Comparison of ENCODE assay signal across 8 cellular contexts in the genomic region with DNA sequence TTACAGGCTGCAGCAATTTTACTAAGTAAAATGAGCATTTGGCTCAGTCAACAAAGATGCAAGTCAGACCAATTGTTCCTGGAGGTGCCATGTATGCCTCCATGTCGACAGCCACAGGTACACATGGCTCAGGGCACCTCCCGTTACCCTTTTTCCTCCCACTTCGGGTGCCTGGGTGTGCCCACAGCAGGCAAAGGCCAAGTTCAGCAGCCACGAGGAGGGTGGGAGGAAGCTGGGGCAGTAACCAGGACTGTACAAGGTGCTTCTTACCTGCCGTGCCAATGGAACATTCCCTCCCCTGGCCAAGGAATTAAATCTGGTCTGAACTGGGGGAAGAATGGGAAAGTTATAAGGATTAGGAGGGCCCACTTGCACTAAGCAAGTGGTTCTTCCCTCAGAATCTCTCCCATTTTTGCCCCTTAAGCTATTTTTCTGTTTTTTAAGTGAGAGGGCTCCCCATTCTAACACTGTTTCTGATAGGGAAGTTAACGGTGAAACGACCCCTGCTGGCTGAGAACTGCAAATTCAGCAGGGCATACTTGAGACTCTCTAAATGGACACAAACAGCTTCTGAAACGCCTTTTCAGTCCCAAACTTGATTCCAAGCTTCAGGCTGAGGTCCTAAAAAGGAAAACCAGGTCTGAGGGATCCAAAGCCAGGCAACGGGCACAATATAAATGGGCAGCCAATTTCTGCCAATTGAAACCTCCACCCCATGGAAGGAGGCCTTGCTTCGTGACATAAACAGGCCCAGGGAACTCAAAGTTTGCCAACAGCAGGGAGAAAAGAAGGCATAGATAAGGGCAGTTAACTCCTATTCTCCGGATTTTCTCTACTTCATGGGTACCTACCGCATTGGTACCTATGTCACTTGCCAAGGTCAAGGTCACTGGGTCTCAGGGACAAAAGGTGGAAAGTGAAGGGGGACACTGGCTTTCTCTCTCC. TPM values are rescaled to one million over a fixed set of nuclear protein-coding genes. Genes with fewer than 3 reads are reported as not detected.
DNase-seq lines count a peak whose midpoint lies in the region; ATAC-seq and TF ChIP-seq lines count a peak whose summit lies in the region.

No MANE protein-coding gene starts in this region.

- H3K9me3 ChIP-seq in naive thymus-derived CD4-positive, alpha-beta T cell (ENCODE audit: control insufficient read depth in 2 of 3, low read length in 3 of 3) = peaks cover 0 to 3% (median 0%) of the 10 kb centered on the region in 3 experiments

- in situ Hi-C loops in ACHN (cut with HindIII; ENCODE audit: low pct_ligation_motif_present, low pct_unique_long_range_greater_than_20kb, low sequenced_read_pairs) = loop anchor here (10.0 kb wide), 1 partner anchor 73 kb away; no protein-coding TSS in a partner anchor
- in situ Hi-C loops in GM13977 (cut with MboI; ENCODE audit: low pct_unique_long_range_greater_than_20kb, low sequenced_read_pairs, unreplicated experiment) = no loop called here

- peaks cover 27% of the 10 kb centered on the region for H3K36me3 Mint-ChIP-seq in activated CD4-positive, alpha-beta memory T cell treated with anti-CD3 and anti-CD28 coated beads, Interleukin-2, amount 10 ng/mL, durations not matched to agents 7 days and 5 days (ENCODE audit: low read depth)
- H3K36me3 Mint-ChIP-seq in endothelial cell (ENCODE audit: low read depth, unreplicated experiment) = no peaks in the 10 kb centered on the region
- peaks cover 5 to 56% (median 13%) of the 10 kb centered on the region in 5 donors for H3K36me3 Mint-ChIP-seq in naive thymus-derived CD4-positive, alpha-beta T cell

- peak; percentile 92 for ATAC-seq in naive thymus-derived CD4-positive, alpha-beta T cell
- no peak for ATAC-seq in HG02623 (IDR thresholded peaks at IDR 0.05; ENCODE audit: unreplicated experiment)

- peak overlapping the region; percentile 46 for H3K4me3 ChIP-seq in naive thymus-derived CD4-positive, alpha-beta T cell (ENCODE audit: low read length)

- H3K27ac Mint-ChIP-seq in activated CD4-positive, alpha-beta memory T cell treated with anti-CD3 and anti-CD28 coated beads, Interleukin-2, amount 10 ng/mL, durations not matched to agents 7 days and 5 days = peak overlapping the region; percentile 70
- H3K27ac Mint-ChIP-seq in endothelial cell (ENCODE audit: unreplicated experiment) = no peak overlapping the region
- H3K27ac Mint-ChIP-seq in naive thymus-derived CD4-positive, alpha-beta T cell = peak overlapping the region; percentile 80 to 98 (median 95)

- H3K27me3 ChIP-seq in naive thymus-derived CD4-positive, alpha-beta T cell (ENCODE audit: control insufficient read depth in 2 of 2, insufficient read depth in 2 of 2, low read length in 2 of 2) = no peaks in the 10 kb centered on the region

- DNase-seq in ACHN (peak; percentile 67), GM13977 (ENCODE audit: low spot score) (no peak), NCI-H460 (ENCODE audit: extremely low read depth, low read depth) (peak; percentile 19), endothelial cell (ENCODE audit: low spot score) (peak; percentile 48), superior temporal gyrus (ENCODE audit: extremely low spot score) (peak; percentile 70)
- peak; percentile 74 for DNase-seq in activated CD4-positive, alpha-beta memory T cell treated with anti-CD3 and anti-CD28 coated beads, Interleukin-2, amount 10 ng/mL, durations not matched to agents 7 days and 5 days
- peak; percentile 35 to 79 (median 72) for DNase-seq in naive thymus-derived CD4-positive, alpha-beta T cell

- H3K4me1 Mint-ChIP-seq in activated CD4-positive, alpha-beta memory T cell treated with anti-CD3 and anti-CD28 coated beads, Interleukin-2, amount 10 ng/mL, durations not matched to agents 7 days and 5 days = peaks cover 40% of the 10 kb centered on the region
- H3K4me1 Mint-ChIP-seq in endothelial cell (ENCODE audit: unreplicated experiment) = peaks cover 5% of the 10 kb centered on the region
- H3K4me1 Mint-ChIP-seq in naive thymus-derived CD4-positive, alpha-beta T cell = peaks cover 34 to 86% (median 81%) of the 10 kb centered on the region in 7 donors

- POLR2A ChIA-PET in activated CD4-positive, alpha-beta memory T cell treated with anti-CD3 and anti-CD28 coated beads, Interleukin-2, amount 10 ng/mL, durations not matched to agents 7 days and 5 days (lab: Charles Lee) = interaction anchor here (0.6 to 2.8 kb wide), 22 partner anchors 8 to 93 kb away, joined by 3 to 25 read pairs (median 7); a partner anchor contains a TSS
- POLR2A ChIA-PET in naive thymus-derived CD4-positive, alpha-beta T cell (lab: Charles Lee) = interaction anchor here (0.7 to 5.3 kb wide), 21 partner anchors 8 to 93 kb away, joined by 3 to 79 read pairs (median 7); a partner anchor contains a TSS

- no peaks in the 10 kb centered on the region for H3K36me3 ChIP-seq in naive thymus-derived CD4-positive, alpha-beta T cell (ENCODE audit: control insufficient read depth in 2 of 3, insufficient read depth in 3 of 3, low read length in 3 of 3)

- TF ChIP-seq CTCF in GM13977 (IDR thresholded peaks at IDR 0.05; ENCODE audit: extremely low read depth, insufficient read depth, missing control alignments) (peak; percentile 75), endothelial cell (IDR thresholded peaks at IDR 0.05; ENCODE audit: unreplicated experiment) (peak; percentile 80)

- peak overlapping the region; percentile 66 for H3K27ac ChIP-seq in naive thymus-derived CD4-positive, alpha-beta T cell (ENCODE audit: low read depth, low read length)

- peaks cover 16% of the 10 kb centered on the region for H3K9me3 Mint-ChIP-seq in activated CD4-positive, alpha-beta memory T cell treated with anti-CD3 and anti-CD28 coated beads, Interleukin-2, amount 10 ng/mL, durations not matched to agents 7 days and 5 days
- H3K9me3 Mint-ChIP-seq in endothelial cell (ENCODE audit: unreplicated experiment) = no peaks in the 10 kb centered on the region
- peaks cover 0 to 20% (median 7%) of the 10 kb centered on the region in 11 donors for H3K9me3 Mint-ChIP-seq in naive thymus-derived CD4-positive, alpha-beta T cell

- CTCF ChIA-PET in activated CD4-positive, alpha-beta memory T cell treated with anti-CD3 and anti-CD28 coated beads, Interleukin-2, amount 10 ng/mL, durations not matched to agents 7 days and 5 days (lab: Charles Lee) = interaction anchor here (0.5 to 6.4 kb wide), 31 partner anchors 8 to 240 kb away, joined by 3 to 74 read pairs (median 4); a partner anchor contains a TSS
- CTCF ChIA-PET in naive thymus-derived CD4-positive, alpha-beta T cell (lab: Charles Lee) = interaction anchor here (0.6 to 7.6 kb wide), 27 partner anchors 9 to 377 kb away, joined by 3 to 89 read pairs (median 5); a partner anchor contains a TSS

- H3K4me1 ChIP-seq in naive thymus-derived CD4-positive, alpha-beta T cell (ENCODE audit: control insufficient read depth in 2 of 2, insufficient read depth in 2 of 2, low read length in 2 of 2) = peaks cover 30 to 31% of the 10 kb centered on the region in 2 donors

- H3K4me3 Mint-ChIP-seq in activated CD4-positive, alpha-beta memory T cell treated with anti-CD3 and anti-CD28 coated beads, Interleukin-2, amount 10 ng/mL, durations not matched to agents 7 days and 5 days = peak overlapping the region; percentile 7
- H3K4me3 Mint-ChIP-seq in endothelial cell (ENCODE audit: unreplicated experiment) = no peak overlapping the region
- peak overlapping the region; percentile 56 to 82 (median 73) for H3K4me3 Mint-ChIP-seq in naive thymus-derived CD4-positive, alpha-beta T cell

- H3K27me3 Mint-ChIP-seq in activated CD4-positive, alpha-beta memory T cell treated with anti-CD3 and anti-CD28 coated beads, Interleukin-2, amount 10 ng/mL, durations not matched to agents 7 days and 5 days = no peaks in the 10 kb centered on the region
- peaks cover 2% of the 10 kb centered on the region for H3K27me3 Mint-ChIP-seq in endothelial cell (ENCODE audit: unreplicated experiment)
- H3K27me3 Mint-ChIP-seq in naive thymus-derived CD4-positive, alpha-beta T cell = no peaks in the 10 kb centered on the region

- intact Hi-C loops in naive thymus-derived CD4-positive, alpha-beta T cell (cut with micrococcal nuclease) = loop anchor here (1.0 to 10.0 kb wide), 11 partner anchors 17 to 377 kb away; a partner anchor contains a TSS

RNA-seq across cellular contexts. Expression of a gene that starts 24.8 kb away (rescaled TPM):
- not detected in 2 replicates for total RNA-seq in NCI-H460 (2014; rRNA removed; shearing (Covaris generic))
- polyA plus RNA-seq in NCI-H460 (2014; cell fraction: nucleus; rRNA removed) = not detected in 2 replicates
- 10 to 100 TPM; 13.5 to 15.4 TPM for total RNA-seq in activated CD4-positive, alpha-beta memory T cell treated with anti-CD3 and anti-CD28 coated beads, Interleukin-2, amount 10 ng/mL, durations not matched to agents 7 days and 5 days
- not detected for total RNA-seq in endothelial cell (ENCODE audit: unreplicated experiment)
- total RNA-seq in naive thymus-derived CD4-positive, alpha-beta T cell = 1 to 10 TPM in 2 of 5 experiments, under 1 TPM in 1, not detected in 2; 0.43 to 6.1 (median 2.5) TPM
- under 1 TPM; 0.38 to 0.39 TPM for polyA plus RNA-seq in naive thymus-derived CD4-positive, alpha-beta T cell

RNA-seq across cellular contexts. Expression of a gene that starts 38.6 kb away (rescaled TPM):
- total RNA-seq in NCI-H460 (2014; rRNA removed; shearing (Covaris generic)) = 0.29 and 1.5 TPM in 2 replicates
- polyA plus RNA-seq in NCI-H460 (2014; cell fraction: nucleus; rRNA removed) = 3.7 and 6.6 TPM in 2 replicates
- 100 to 1,000 TPM; 446 to 449 TPM for total RNA-seq in activated CD4-positive, alpha-beta memory T cell treated with anti-CD3 and anti-CD28 coated beads, Interleukin-2, amount 10 ng/mL, durations not matched to agents 7 days and 5 days
- total RNA-seq in endothelial cell (ENCODE audit: unreplicated experiment) = 18.9 TPM
- total RNA-seq in naive thymus-derived CD4-positive, alpha-beta T cell = 100 to 1,000 TPM; 182 to 378 (median 327) TPM
- 100 to 1,000 TPM; 319 to 323 TPM for polyA plus RNA-seq in naive thymus-derived CD4-positive, alpha-beta T cell

RNA-seq across cellular contexts. Expression of a gene that starts 52.6 kb away (rescaled TPM):
- total RNA-seq in NCI-H460 (2014; rRNA removed; shearing (Covaris generic)) = not detected in 2 replicates
- not detected in 2 replicates for polyA plus RNA-seq in NCI-H460 (2014; cell fraction: nucleus; rRNA removed)
- total RNA-seq in activated CD4-positive, alpha-beta memory T cell treated with anti-CD3 and anti-CD28 coated beads, Interleukin-2, amount 10 ng/mL, durations not matched to agents 7 days and 5 days = 100 to 1,000 TPM; 196 to 197 TPM
- total RNA-seq in endothelial cell (ENCODE audit: unreplicated experiment) = 0.69 TPM
- 100 to 1,000 TPM in 3 of 5 experiments, 10 to 100 TPM in 2; 25.8 to 588 (median 125) TPM for total RNA-seq in naive thymus-derived CD4-positive, alpha-beta T cell
- polyA plus RNA-seq in naive thymus-derived CD4-positive, alpha-beta T cell = 100 to 1,000 TPM; 113 to 201 TPM

Comparison
In these comparisons a context has a peak if more than half of its experiments do, and no peak if none do; other contexts are left out.
1. RNA of a gene that starts 52.6 kb away (total RNA-seq): 196 to 197 TPM in activated CD4-positive, alpha-beta memory T cell treated with anti-CD3 and anti-CD28 coated beads, Interleukin-2, amount 10 ng/mL, durations not matched to agents 7 days and 5 days and 25.8 to 588 TPM in naive thymus-derived CD4-positive, alpha-beta T cell; 0.69 TPM in endothelial cell (single experiment) and not detected in NCI-H460; every median in the first group is over 10 times any median in the second.